Comparison of ENCODE assay signal across 8 cellular contexts in genomic region chr22:22710719-22711531, GRCh38.
DNase-seq lines count a peak whose midpoint lies in the region; ATAC-seq, FAIRE-seq and TF ChIP-seq lines count a peak whose summit lies in the region.

No MANE protein-coding gene starts in this region.

- peak; percentile 91 to 95 for TF ChIP-seq CTCF in right atrium auricular region (IDR thresholded peaks at IDR 0.05)

- H3K9me3 ChIP-seq in right atrium auricular region: no peaks in the 10 kb centered on the region

- intact Hi-C loops in activated naive CD4-positive, alpha-beta T cell treated with anti-CD3 and anti-CD28 coated beads for 36 hours (cut with micrococcal nuclease): loop anchor here (2.0 to 5.0 kb wide), 2 partner anchors 36 to 171 kb away; no protein-coding TSS in a partner anchor

- no peaks in the 10 kb centered on the region for H3K9me3 Mint-ChIP-seq in activated naive CD4-positive, alpha-beta T cell treated with anti-CD3 and anti-CD28 coated beads for 36 hours

- H3K4me3 ChIP-seq in right atrium auricular region: no peak overlapping the region

- FAIRE-seq in GM12891 (lab: Jason Lieb, UNC): peak; percentile 77

- CTCF ChIA-PET in activated naive CD4-positive, alpha-beta T cell treated with anti-CD3 and anti-CD28 coated beads for 36 hours (lab: Charles Lee): interaction anchor here (1.1 to 1.4 kb wide), 4 partner anchors 9 to 44 kb away, joined by 3 to 5 read pairs (median 3); no protein-coding TSS in a partner anchor

- no peak overlapping the region for H3K4me3 Mint-ChIP-seq in activated naive CD4-positive, alpha-beta T cell treated with anti-CD3 and anti-CD28 coated beads for 36 hours

- H3K36me3 ChIP-seq in right atrium auricular region: no peaks in the 10 kb centered on the region

- DNase-seq in ACHN: peak; percentile 42
- no peak for DNase-seq in GM12891 (ENCODE audit: insufficient read length, low spot score)
- peak; percentile 25 for DNase-seq in SK-N-DZ (ENCODE audit: low spot score)
- peak; percentile 82 for DNase-seq in activated naive CD4-positive, alpha-beta T cell treated with anti-CD3 and anti-CD28 coated beads for 36 hours
- DNase-seq in right atrium auricular region (ENCODE audit: low spot score): peak; percentile 58
- peak; percentile 58 to 72 for DNase-seq in stimulated activated CD4-positive, alpha-beta T cell treated with anti-CD3 and anti-CD28 coated beads, Interleukin-12 subunit alpha, Interleukin-12 subunit beta, amount 100 ng/mL, for 24 hours (ENCODE audit: low read depth in 2 of 2)

- no peaks in the 10 kb centered on the region for H3K27me3 Mint-ChIP-seq in activated naive CD4-positive, alpha-beta T cell treated with anti-CD3 and anti-CD28 coated beads for 36 hours (ENCODE audit: low read depth)

- H3K27me3 ChIP-seq in right atrium auricular region: no peaks in the 10 kb centered on the region

- no peaks in the 10 kb centered on the region for H3K4me1 ChIP-seq in right atrium auricular region

- no peaks in the 10 kb centered on the region for H3K4me1 Mint-ChIP-seq in activated naive CD4-positive, alpha-beta T cell treated with anti-CD3 and anti-CD28 coated beads for 36 hours (ENCODE audit: low read depth)

- no peak overlapping the region for H3K27ac Mint-ChIP-seq in activated naive CD4-positive, alpha-beta T cell treated with anti-CD3 and anti-CD28 coated beads for 36 hours

- no peaks in the 10 kb centered on the region for H3K36me3 Mint-ChIP-seq in activated naive CD4-positive, alpha-beta T cell treated with anti-CD3 and anti-CD28 coated beads for 36 hours (ENCODE audit: low read depth)

- in situ Hi-C loops in ACHN (cut with HindIII; ENCODE audit: low pct_ligation_motif_present, low pct_unique_long_range_greater_than_20kb, low sequenced_read_pairs): no loop called here

- ATAC-seq in HG03175 (IDR thresholded peaks at IDR 0.05; ENCODE audit: unreplicated experiment): no peak
- no peak for ATAC-seq in HG03521 (IDR thresholded peaks at IDR 0.05; ENCODE audit: unreplicated experiment)

- no peak for TF ChIP-seq POLR2A in GM12891 (IDR thresholded peaks at IDR 0.05; ENCODE audit: low read depth, low read length)

- no peak overlapping the region for H3K27ac ChIP-seq in right atrium auricular region

TF ChIP-seq in GM12891, 5 proteins besides CTCF, POLR2A, EP300 and RAD21:
- TF ChIP-seq POLR2AphosphoS5 (IDR thresholded peaks at IDR 0.05; ENCODE audit: low read depth, low read length): no peak
- TF ChIP-seq TAF1 (IDR thresholded peaks at IDR 0.05; ENCODE audit: low read depth, low read length): no peak
- no peak for TF ChIP-seq POU2F2 (IDR thresholded peaks at IDR 0.05; ENCODE audit: low read depth, low read length)
- TF ChIP-seq PAX5 (IDR thresholded peaks at IDR 0.05; ENCODE audit: insufficient read depth, low read length, severe bottlenecking): no peak
- TF ChIP-seq SPI1 (IDR thresholded peaks at IDR 0.05; ENCODE audit: low read depth, low read length): no peak
